ENCODE assay signal across 8 cellular contexts in the genomic region with DNA sequence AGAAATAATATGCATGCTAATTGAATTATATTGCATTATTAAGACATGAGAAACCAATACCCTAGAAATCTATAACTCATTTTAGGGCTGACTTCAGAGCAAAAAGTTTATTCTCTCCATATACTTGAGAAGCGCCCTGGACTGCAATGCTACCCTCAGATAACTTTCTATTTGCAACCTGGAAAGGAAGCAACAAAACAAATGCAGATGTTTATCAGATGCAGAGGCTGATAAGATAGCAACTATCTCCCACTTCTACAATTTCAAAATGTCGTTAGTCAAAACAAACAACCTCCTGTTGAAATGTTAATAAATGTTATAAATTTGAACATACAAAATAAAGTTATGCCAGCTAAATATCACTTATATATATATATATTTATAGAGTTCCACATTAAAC.
"Had no signal": no experiment of that assay in that cellular context is flagged by ENCODE, and none has a peak within 500 bp of the region (broad histone marks: within the 10 kb centered on the region; RNA-seq: fewer than 3 reads in every experiment).

No MANE protein-coding gene starts in this region.

- H3K4me2 ChIP-seq: GM23338 had no signal

- H3K36me3 ChIP-seq: HAP-1 had no signal

- H3K9ac ChIP-seq: GM23248 had no signal

- H2AFZ ChIP-seq: GM23248, GM23338 had no signal

- H3K9me3 ChIP-seq: HAP-1 had no signal

- H3K4me3 ChIP-seq: GM23248, GM23338, HAP-1 had no signal

- DNase-seq: GM23248, GOT3, H7, H9, HCEC 1CT, HFFc6 had no signal

- H3K27ac ChIP-seq: GM23248 had no signal
